In genomic region chr12:92938018-92938417, GRCh38 we compare ENCODE assay signal across 19 cellular contexts. TPM values are rescaled to one million over a fixed set of nuclear protein-coding genes. Genes with fewer than 3 reads are reported as not detected.
DNase-seq lines count a peak whose midpoint lies in the region; ATAC-seq and TF ChIP-seq lines count a peak whose summit lies in the region.
"Had no signal": no experiment of that assay in that cellular context is flagged by ENCODE, and none has a peak within 500 bp of the region (broad histone marks: within the 10 kb centered on the region; RNA-seq: fewer than 3 reads in every experiment).

No MANE protein-coding gene starts in this region.

- intact Hi-C loops in body of pancreas (cut with DNase I), result no loop called here

- H4K91ac ChIP-seq in H9 (ENCODE audit: insufficient read length, low read depth, low read length), result no peak overlapping the region

- no peak overlapping the region for H2AK5ac ChIP-seq in H9 (ENCODE audit: insufficient read length, low read length)

- DNase-seq in DND-41 (no peak), RWPE2 (ENCODE audit: low spot score) (no peak), H9 (no peak), body of pancreas (no peak)
- no peak for DNase-seq in activated effector memory CD4-positive, alpha-beta T cell treated with anti-CD3 and anti-CD28 coated beads, Interleukin-2, amount 50 U/mL, for 16 hours
- DNase-seq: ACHN; activated CD4-positive, alpha-beta T cell treated with anti-CD3 and anti-CD28 coated beads, Interleukin-2, amount 50 U/mL, for 1 hour; CD8-positive, alpha-beta T cell; left colon; NCI-H1436; NCI-H2227 treated with DMSO at 0.1 percent for 48 hours; sigmoid colon; SJCRH30; stimulated activated CD4-positive, alpha-beta T cell treated with anti-CD3 and anti-CD28 coated beads, Interleukin-2, amount 100 ng/mL, for 48 hours; transverse colon had no signal

- no peak overlapping the region for H3K27ac ChIP-seq in DND-41 (ENCODE audit: low read length)
- peak overlapping the region; percentile 89 for H3K27ac ChIP-seq in RWPE2 (ENCODE audit: poor library complexity, severe bottlenecking)
- H3K27ac ChIP-seq in H9 (ENCODE audit: insufficient read length, low read depth, low read length), result no peak overlapping the region
- no peak overlapping the region for H3K27ac ChIP-seq in body of pancreas
- H3K27ac ChIP-seq: sigmoid colon, SJCRH30, transverse colon had no signal

- no peaks in the 10 kb centered on the region for H3K27me3 Mint-ChIP-seq in H9 (ENCODE audit: low read depth)

- H3K79me2 ChIP-seq in DND-41 (ENCODE audit: insufficient read depth, low read length) (no peaks in the 10 kb centered on the region), H9 (ENCODE audit: insufficient read depth, low read length) (no peaks in the 10 kb centered on the region)

- H2BK20ac ChIP-seq in H9 (ENCODE audit: low read depth, low read length, poor library complexity, severe bottlenecking), result no peak overlapping the region

- H2AFZ ChIP-seq in DND-41 (ENCODE audit: low read depth, low read length) (peak overlapping the region; percentile 14; the same call in 1 of the 2 replicates), H9 (ENCODE audit: low read length) (no peak overlapping the region)

- no peak overlapping the region for H4K5ac ChIP-seq in H9 (ENCODE audit: insufficient read length, low read depth, low read length)

- TF ChIP-seq POLR2A in body of pancreas (IDR thresholded peaks at IDR 0.05), result no peak

- no peak overlapping the region for H3K4me3 Mint-ChIP-seq in H9
- H3K4me3 Mint-ChIP-seq: activated T-helper 1 cell treated with anti-CD3 and anti-CD28 coated beads, Interleukin-12 subunit alpha, Interleukin-12 subunit beta, Interleukin-2, Interleukin-4 antibody, amounts not matched to agents 30 ng/mL and 10 ng/mL and 1 ng/mL, durations not matched to agents 14 hours and 24 hours and 36 hours; CD8-positive, alpha-beta T cell had no signal

- no CpG with 5 or more reads among the region's 3 CpGs for WGBS in H9 (ENCODE audit: extremely low coverage, insufficient read length, low lambda C conversion rate)
- WGBS in body of pancreas, 2 donors, result 89 to 92% methylated on average over 3 of the region's 3 CpGs

- H3K9me3 Mint-ChIP-seq in H9, result no peaks in the 10 kb centered on the region
- H3K9me3 Mint-ChIP-seq: activated T-helper 1 cell treated with anti-CD3 and anti-CD28 coated beads, Interleukin-12 subunit alpha, Interleukin-12 subunit beta, Interleukin-2, Interleukin-4 antibody, amounts not matched to agents 30 ng/mL and 10 ng/mL and 1 ng/mL, durations not matched to agents 14 hours and 24 hours and 36 hours; CD8-positive, alpha-beta T cell had no signal

- no peak overlapping the region for H4K8ac ChIP-seq in H9 (replicated peaks; ENCODE audit: insufficient read length, low read depth, low read length)

- H3K23ac ChIP-seq in H9 (ENCODE audit: insufficient read length, low read depth, low read length), result no peak overlapping the region

- H3K79me1 ChIP-seq in H9 (ENCODE audit: insufficient read depth, low read depth, low read length, poor library complexity, severe bottlenecking), result no peaks in the 10 kb centered on the region

- TF ChIP-seq CTCF in DND-41 (IDR thresholded peaks at IDR 0.05; ENCODE audit: borderline replicate concordance, extremely low read depth, low read length, poor library complexity, severe bottlenecking) (no peak), RWPE2 (IDR thresholded peaks at IDR 0.05; ENCODE audit: poor library complexity, severe bottlenecking) (no peak), H9 (conservative IDR thresholded peaks at IDR 0.05) (no peak), body of pancreas (IDR thresholded peaks at IDR 0.05) (no peak)

- H3K27me3 ChIP-seq in DND-41 (ENCODE audit: insufficient read depth, low read length, poor library complexity) (no peaks in the 10 kb centered on the region), RWPE2 (ENCODE audit: insufficient read depth, poor library complexity, severe bottlenecking) (no peaks in the 10 kb centered on the region), H9 (ENCODE audit: insufficient read depth, low read length) (no peaks in the 10 kb centered on the region), body of pancreas (no peaks in the 10 kb centered on the region)
- H3K27me3 ChIP-seq: sigmoid colon, SJCRH30, transverse colon had no signal

- H3K36me3 Mint-ChIP-seq in H9 (ENCODE audit: insufficient read depth in 1 of 3, low read depth in 3 of 3), result no peaks in the 10 kb centered on the region
- H3K36me3 Mint-ChIP-seq: CD8-positive, alpha-beta T cell had no signal

- no peaks in the 10 kb centered on the region for H4K20me1 ChIP-seq in DND-41 (ENCODE audit: insufficient read depth, low read length)
- no peaks in the 10 kb centered on the region for H4K20me1 ChIP-seq in H9 (ENCODE audit: control insufficient read depth, insufficient read depth, insufficient read length)

- H3K14ac ChIP-seq in H9 (ENCODE audit: insufficient read depth, low read length), result no peak overlapping the region

- no peak overlapping the region for H2BK120ac ChIP-seq in H9 (ENCODE audit: low read depth, low read length, poor library complexity, severe bottlenecking)

- H3K9me3 ChIP-seq in DND-41 (ENCODE audit: insufficient read depth, low read length, severe bottlenecking), result no peaks in the 10 kb centered on the region
- no peaks in the 10 kb centered on the region for H3K9me3 ChIP-seq in RWPE2 (ENCODE audit: severe bottlenecking)
- no peaks in the 10 kb centered on the region for H3K9me3 ChIP-seq in H9 (ENCODE audit: control insufficient read depth, low read depth, low read length)
- no peaks in the 10 kb centered on the region for H3K9me3 ChIP-seq in body of pancreas
- H3K9me3 ChIP-seq: sigmoid colon, SJCRH30, transverse colon had no signal

- H3K27ac Mint-ChIP-seq in H9, result peak overlapping the region in 1 of 3 experiments; percentile 14; a peak in 1 of 7 replicates
- H3K27ac Mint-ChIP-seq: activated T-helper 1 cell treated with anti-CD3 and anti-CD28 coated beads, Interleukin-12 subunit alpha, Interleukin-12 subunit beta, Interleukin-2, Interleukin-4 antibody, amounts not matched to agents 30 ng/mL and 10 ng/mL and 1 ng/mL, durations not matched to agents 14 hours and 24 hours and 36 hours; CD8-positive, alpha-beta T cell had no signal

- H3K4me1 Mint-ChIP-seq in H9, result peaks cover 21 to 23% of the 10 kb centered on the region in 2 experiments

- H3K4me3 ChIP-seq in DND-41 (ENCODE audit: low read depth in 1 of 2, low read length in 2 of 2) (no peak overlapping the region), RWPE2 (ENCODE audit: severe bottlenecking) (no peak overlapping the region), body of pancreas (no peak overlapping the region)
- H3K4me3 ChIP-seq: sigmoid colon, SJCRH30, transverse colon had no signal

- no peak overlapping the region for H3K4ac ChIP-seq in H9 (ENCODE audit: low read depth, low read length)

- H2BK5ac ChIP-seq in H9 (ENCODE audit: insufficient read length, low read length), result no peak overlapping the region

- no peak overlapping the region for H3T11ph ChIP-seq in H9 (ENCODE audit: low read length)

- H3K4me2 ChIP-seq in DND-41 (ENCODE audit: insufficient read depth, low read length) (no peak overlapping the region), H9 (ENCODE audit: insufficient read depth, insufficient read length, low read length) (no peak overlapping the region)

- H3K9ac ChIP-seq in DND-41 (ENCODE audit: low read depth, low read length), result no peak overlapping the region
- no peak overlapping the region for H3K9ac ChIP-seq in H9 (ENCODE audit: extremely low read depth, insufficient read length, low read length)

- ATAC-seq in DND-41 (ENCODE audit: insufficient read depth, low read depth) (no peak), GM19351 (IDR thresholded peaks at IDR 0.05; ENCODE audit: unreplicated experiment) (peak; percentile 66), HG02981 (IDR thresholded peaks at IDR 0.05; ENCODE audit: unreplicated experiment) (peak; percentile 76), RWPE2 (ENCODE audit: low read depth) (peak; percentile 21; the same call in 1 of the 3 replicates), body of pancreas (no peak)
- ATAC-seq in activated CD4-positive, CD25-positive, alpha-beta regulatory T cell treated with anti-CD3 and anti-CD28 coated beads, Interleukin-2, amount 50 U/mL, for 24 hours, result no peak
- ATAC-seq: CD8-positive, alpha-beta T cell; left colon had no signal

- no peaks in the 10 kb centered on the region for H3K23me2 ChIP-seq in H9 (ENCODE audit: insufficient read length, low read depth, low read length, poor library complexity, severe bottlenecking)

- H3K56ac ChIP-seq in H9 (ENCODE audit: insufficient read length, low read depth, low read length), result no peak overlapping the region

- no peak overlapping the region for H3K18ac ChIP-seq in H9 (ENCODE audit: insufficient read length, low read depth, low read length)

- no peaks in the 10 kb centered on the region for H3K36me3 ChIP-seq in DND-41 (ENCODE audit: insufficient read depth, low read length)
- no peaks in the 10 kb centered on the region for H3K36me3 ChIP-seq in RWPE2 (ENCODE audit: low read depth)
- H3K36me3 ChIP-seq in body of pancreas (replicated peaks in 1 of 2; ENCODE audit: insufficient read depth in 1 of 2, low read depth in 2 of 2), result no peaks in the 10 kb centered on the region
- H3K36me3 ChIP-seq: sigmoid colon, SJCRH30, transverse colon had no signal

- H3K4me1 ChIP-seq in DND-41 (ENCODE audit: insufficient read depth, low read length) (peaks cover 8% of the 10 kb centered on the region), RWPE2 (ENCODE audit: insufficient read depth, poor library complexity, severe bottlenecking) (peaks cover 23% of the 10 kb centered on the region), H9 (ENCODE audit: insufficient read depth, low read length) (peaks cover 4% of the 10 kb centered on the region; the same call in 1 of the 2 replicates), body of pancreas (no peaks in the 10 kb centered on the region)

- no peak overlapping the region for H2BK15ac ChIP-seq in H9 (ENCODE audit: low read depth, low read length)

- no peak overlapping the region for H2BK12ac ChIP-seq in H9 (ENCODE audit: insufficient read length, low read depth, low read length)

RNA-seq across cellular contexts. Expression of gene EEA1, which starts 8.9 kb away (rescaled TPM):
- total RNA-seq in H9 (2021) (11.2 and 14.9 TPM in 2 replicates), body of pancreas (1 to 10 TPM; 5.9 to 7.3 TPM)

Comparison
In these comparisons a context has a peak if more than half of its experiments do, and no peak if none do; other contexts are left out.
1. ATAC-seq: peak in GM19351 (single experiment), HG02981 (single experiment) and RWPE2 (single experiment); none in DND-41 (single experiment), activated CD4-positive, CD25-positive, alpha-beta regulatory T cell treated with anti-CD3 and anti-CD28 coated beads, Interleukin-2, amount 50 U/mL, for 24 hours (0 of 2) and body of pancreas (single experiment).